In genomic region chr10:132641966-132642731, GRCh38 we compare ENCODE assay signal across 23 cellular contexts.
DNase-seq lines count a peak whose midpoint lies in the region; ATAC-seq and TF ChIP-seq lines count a peak whose summit lies in the region.
"Had no signal": no experiment of that assay in that cellular context is flagged by ENCODE, and none has a peak within 500 bp of the region (broad histone marks: within the 10 kb centered on the region; RNA-seq: fewer than 3 reads in every experiment).

No MANE protein-coding gene starts in this region.

- no peak overlapping the region for H3K9ac ChIP-seq in BLaER1
- H3K9ac ChIP-seq: parathyroid adenoma had no signal

- CTCF ChIA-PET in RWPE1 (lab: Yijun Ruan, JAX): interaction anchor here (0.6 to 2.1 kb wide), 3 partner anchors 13 to 19 kb away, joined by 3 to 8 read pairs (median 4); no protein-coding TSS in a partner anchor

- POLR2A ChIA-PET in RWPE1 (lab: Yijun Ruan, JAX; ENCODE audit: low non-redundant PET): no interaction called here

- peaks cover 12% of the 10 kb centered on the region; the same call in 1 of the 2 replicates for H3K36me3 ChIP-seq in BLaER1
- H3K36me3 ChIP-seq in psoas muscle (ENCODE audit: insufficient read depth in 1 of 2, low read depth in 1 of 2): no peaks in the 10 kb centered on the region
- H3K36me3 ChIP-seq: BE2C, breast epithelium had no signal

- H3K27ac Mint-ChIP-seq in activated naive CD4-positive, alpha-beta T cell treated with anti-CD3 and anti-CD28 coated beads, Interleukin-2, amount 50 U/mL, for 72 hours: no peak overlapping the region
- H3K27ac Mint-ChIP-seq: activated CD4-positive, alpha-beta memory T cell treated with anti-CD3 and anti-CD28 coated beads for 36 hours; GM23338; nephron; WTC11 had no signal

- H3K27ac ChIP-seq in BLaER1 (no peak overlapping the region), caudate nucleus (ENCODE audit: low read depth, low read length) (peak overlapping the region; percentile 52), psoas muscle (no peak overlapping the region), RWPE1 (no peak overlapping the region)
- H3K27ac ChIP-seq: breast epithelium, parathyroid adenoma had no signal

- H3K4me1 ChIP-seq in BLaER1 (peaks cover 70% of the 10 kb centered on the region), psoas muscle (peaks cover 4% of the 10 kb centered on the region)
- H3K4me1 ChIP-seq: BE2C, breast epithelium, Caco-2 had no signal

- intact Hi-C loops in psoas muscle (cut with DNase I): loop anchor here in 1 of 2 donors (10.0 kb wide), 1 partner anchor 427 kb away; no protein-coding TSS in a partner anchor

- peaks cover 30% of the 10 kb centered on the region for H3K27me3 ChIP-seq in BLaER1
- no peaks in the 10 kb centered on the region for H3K27me3 ChIP-seq in psoas muscle (ENCODE audit: insufficient read depth in 3 of 3, low read length in 2 of 3)
- H3K27me3 ChIP-seq: BE2C, breast epithelium had no signal

- H3K9me3 ChIP-seq in BLaER1 (peaks cover 16% of the 10 kb centered on the region), psoas muscle (no peaks in the 10 kb centered on the region)
- H3K9me3 ChIP-seq: BE2C, breast epithelium, Caco-2 had no signal

- no peak overlapping the region for H3K4me3 ChIP-seq in BLaER1
- no peak overlapping the region for H3K4me3 ChIP-seq in psoas muscle
- H3K4me3 ChIP-seq: breast epithelium, GM23338 had no signal

- ATAC-seq in left lobe of liver (no peak), psoas muscle (no peak)
- ATAC-seq in activated naive CD4-positive, alpha-beta T cell treated with anti-CD3 and anti-CD28 coated beads, Interleukin-2, amount 50 U/mL, for 72 hours: no peak
- ATAC-seq: GM23338, WTC11 had no signal

- 86 to 89% (median 88%) methylated on average over 33 of the region's 33 CpGs for WGBS in psoas muscle, 3 donors

- TF ChIP-seq CTCF in psoas muscle (IDR thresholded peaks at IDR 0.05) (no peak), RWPE1 (conservative IDR thresholded peaks at IDR 0.05; ENCODE audit: low read depth) (no peak)

- H3K4me2 ChIP-seq in BLaER1: peak overlapping the region; percentile 75
- H3K4me2 ChIP-seq: GM23338 had no signal

- peaks cover 100% of the 10 kb centered on the region for H4K20me1 ChIP-seq in BLaER1

- no peaks in the 10 kb centered on the region for H3K36me3 Mint-ChIP-seq in activated naive CD4-positive, alpha-beta T cell treated with anti-CD3 and anti-CD28 coated beads, Interleukin-2, amount 50 U/mL, for 72 hours
- H3K36me3 Mint-ChIP-seq: activated CD4-positive, alpha-beta memory T cell treated with anti-CD3 and anti-CD28 coated beads for 36 hours; WTC11 had no signal

- no peaks in the 10 kb centered on the region for H3K9me3 Mint-ChIP-seq in activated naive CD4-positive, alpha-beta T cell treated with anti-CD3 and anti-CD28 coated beads, Interleukin-2, amount 50 U/mL, for 72 hours
- H3K9me3 Mint-ChIP-seq: activated CD4-positive, alpha-beta memory T cell treated with anti-CD3 and anti-CD28 coated beads for 36 hours had no signal

- DNase-seq in caudate nucleus (lab: John Stamatoyannopoulos, UW) (no peak), left lobe of liver (ENCODE audit: low spot score) (peak; percentile 35), psoas muscle (peak; percentile 11 to 34), RWPE1 (ENCODE audit: low spot score) (no peak), NCI-H1694 (lab: John Stamatoyannopoulos, UW) (no peak), SKM-1 (lab: John Stamatoyannopoulos, UW; ENCODE audit: unreplicated experiment) (no peak)
- no peak for DNase-seq in activated naive CD4-positive, alpha-beta T cell treated with anti-CD3 and anti-CD28 coated beads, Interleukin-2, amount 50 U/mL, for 72 hours (ENCODE audit: low spot score in 2 of 2)
- DNase-seq: activated CD4-positive, alpha-beta memory T cell treated with anti-CD3 and anti-CD28 coated beads for 36 hours; activated gamma-delta T cell treated with Interleukin-2 at 50 U/mL for 16 hours; BE2C; Caco-2; cortex of kidney; DMS79; IMR-90; NCI-H1092 treated with DMSO at 0.1 percent for 48 hours; SW 1271; T1000 had no signal

Comparison
In these comparisons a context has a peak if more than half of its experiments do, and no peak if none do; other contexts are left out.
1. DNase-seq: peak in left lobe of liver (single experiment) and psoas muscle (2 of 2); none in caudate nucleus (0 of 61), RWPE1 (single experiment), activated naive CD4-positive, alpha-beta T cell treated with anti-CD3 and anti-CD28 coated beads, Interleukin-2, amount 50 U/mL, for 72 hours (0 of 2), NCI-H1694 (single experiment) and SKM-1 (single experiment).